ENCODE assay signal across 16 cellular contexts in the genomic region with DNA sequence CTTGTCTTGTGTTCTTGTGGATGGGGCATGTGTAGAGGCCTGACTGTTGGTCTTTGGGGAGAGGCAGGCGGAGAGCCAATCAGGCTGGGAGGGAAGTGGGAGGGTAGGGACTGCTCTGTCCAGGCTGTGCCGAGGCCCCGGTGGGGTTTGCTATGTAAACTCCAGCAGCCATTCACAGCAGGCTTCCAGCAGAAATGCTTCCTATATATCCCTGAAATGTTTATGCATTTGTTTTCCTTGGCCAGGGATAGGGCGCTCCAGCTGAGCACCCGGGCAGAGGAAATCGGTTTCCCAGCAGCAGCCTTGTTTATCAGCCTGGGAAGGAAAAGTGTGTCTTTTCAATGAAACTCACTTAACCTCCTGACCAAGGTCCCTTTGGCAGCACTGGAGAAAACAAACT. TPM values are rescaled to one million over a fixed set of nuclear protein-coding genes. Genes with fewer than 3 reads are reported as not detected.
A peak's percentile ranks its signal among the peaks of the same experiment; 100 is the strongest.
DNase-seq lines count a peak whose midpoint lies in the region; ATAC-seq and TF ChIP-seq lines count a peak whose summit lies in the region.
"Had no signal": no experiment of that assay in that cellular context is flagged by ENCODE, and none has a peak within 500 bp of the region (broad histone marks: within the 10 kb centered on the region; RNA-seq: fewer than 3 reads in every experiment).

No MANE protein-coding gene starts in this region.

- peaks cover 61 to 75% (median 71%) of the 10 kb centered on the region in 4 donors for H3K4me1 ChIP-seq in esophagus muscularis mucosa
- H3K4me1 ChIP-seq in left lung = peaks cover 40 to 53% of the 10 kb centered on the region in 2 donors

- intact Hi-C loops in esophagus muscularis mucosa (cut with DNase I) = no loop called here
- intact Hi-C loops in left lung (cut with DNase I) = no loop called here

- H3K9me3 ChIP-seq in esophagus muscularis mucosa (no peaks in the 10 kb centered on the region), left lung (no peaks in the 10 kb centered on the region)

- H3K27ac ChIP-seq in esophagus muscularis mucosa (replicated peaks in 1 of 4) (peak overlapping the region; percentile 49 to 78 (median 53)), left lung (peak overlapping the region; percentile 26 to 59)
- H3K27ac ChIP-seq: neural progenitor cell, VCaP had no signal

- WGBS in esophagus muscularis mucosa = 43% methylated on average over 6 of the region's 6 CpGs

- H3K4me3 ChIP-seq in esophagus muscularis mucosa (no peak overlapping the region), left lung (no peak overlapping the region)
- H3K4me3 ChIP-seq: neural progenitor cell had no signal

- TF ChIP-seq POLR2A in esophagus muscularis mucosa (IDR thresholded peaks at IDR 0.05; ENCODE audit: low read depth) = no peak

- DNase-seq in NCI-H69 (lab: John Stamatoyannopoulos, UW) (peak; percentile 79), esophagus muscularis mucosa (ENCODE audit: extremely low spot score) (no peak), left lung (peak in 1 of 2 donors; percentile 61), stromal cell of bone marrow (ENCODE audit: low read depth) (peak; percentile 44), kidney glomerular epithelial cell (lab: John Stamatoyannopoulos, UW) (no peak), NCI-H524 (lab: John Stamatoyannopoulos, UW) (no peak), AG08395 (ENCODE audit: low spot score) (no peak), UCSD-AML1 (lab: John Stamatoyannopoulos, UW; ENCODE audit: unreplicated experiment) (no peak)
- DNase-seq: activated T-cell treated with anti-CD3 and anti-CD28 coated beads, Interleukin-2, amount 50 U/mL, for 1 hour; NCI-H526; SHP77 treated with DMSO at 0.1 percent for 48 hours; stimulated activated CD4-positive, alpha-beta T cell treated with anti-CD3 and anti-CD28 coated beads, Interleukin-2, amount 100 ng/mL, for 48 hours; stimulated activated naive B cell treated with anti-CD40 and anti-IgM and Interleukin-4, amounts not matched to agents 10 μg/mL and 1 μg/mL and 100 μg/mL, for 72 hours had no signal

- TF ChIP-seq CTCF in esophagus muscularis mucosa (IDR thresholded peaks at IDR 0.05) (no peak), left lung (IDR thresholded peaks at IDR 0.05) (no peak)

- H3K27me3 ChIP-seq in esophagus muscularis mucosa = no peaks in the 10 kb centered on the region
- no peaks in the 10 kb centered on the region for H3K27me3 ChIP-seq in left lung
- H3K27me3 ChIP-seq: neural progenitor cell had no signal

- ATAC-seq in left lung = no peak
- ATAC-seq: stimulated activated naive B cell treated with anti-CD40 and anti-IgM and Interleukin-4, amounts not matched to agents 10 μg/mL and 1 μg/mL and 100 μg/mL, for 72 hours had no signal

- no peak for TF ChIP-seq EP300 in esophagus muscularis mucosa (IDR thresholded peaks at IDR 0.05)

- H3K36me3 ChIP-seq in esophagus muscularis mucosa (peaks cover 0 to 8% (median 3%) of the 10 kb centered on the region in 4 donors), left lung (no peaks in the 10 kb centered on the region)
- H3K36me3 ChIP-seq: neural progenitor cell had no signal

RNA-seq across cellular contexts. Expression of a gene that starts 18.3 kb away (rescaled TPM):
- total RNA-seq in esophagus muscularis mucosa (100 to 1,000 TPM; 362 to 578 (median 513) TPM), left lung (1,000 to 10,000 TPM in 1 of 2 donors, 100 to 1,000 TPM in 1; 567 to 1,008 TPM)
- total RNA-seq: MCF 10A had no signal

Comparison
In these comparisons a context has a peak if more than half of its experiments do, and no peak if none do; other contexts are left out.
1. DNase-seq: peak in NCI-H69 (single experiment) and stromal cell of bone marrow (single experiment); none in esophagus muscularis mucosa (single experiment), kidney glomerular epithelial cell (single experiment), NCI-H524 (0 of 2), AG08395 (single experiment) and UCSD-AML1 (single experiment).